8 cellular contexts compared by ENCODE assay signal in genomic region chr20:10090588-10091166, GRCh38. TPM values are rescaled to one million over a fixed set of nuclear protein-coding genes. Genes with fewer than 3 reads are reported as not detected.
A peak's percentile ranks its signal among the peaks of the same experiment; 100 is the strongest.
DNase-seq lines count a peak whose midpoint lies in the region; ATAC-seq and TF ChIP-seq lines count a peak whose summit lies in the region.

No MANE protein-coding gene starts in this region.

- intact Hi-C loops in OCI-LY7 (cut with micrococcal nuclease; ENCODE audit: unreplicated experiment) = loop anchor here (1.0 to 2.0 kb wide), 3 partner anchors 56 to 473 kb away; partner anchors contain the start of gene ANKEF1
- intact Hi-C loops in mammary epithelial cell (cut with micrococcal nuclease) = loop anchor here (1.0 to 10.0 kb wide), 7 partner anchors 56 to 544 kb away; partner anchors contain the start of gene ANKEF1

- H3K4me1 ChIP-seq in OCI-LY7 (ENCODE audit: insufficient read depth, low read length, poor library complexity, severe bottlenecking) = no peaks in the 10 kb centered on the region
- H3K4me1 ChIP-seq in mammary epithelial cell (ENCODE audit: insufficient read depth, low read length) = peaks cover 23% of the 10 kb centered on the region

- H2AFZ ChIP-seq in OCI-LY7 (ENCODE audit: low read length) (no peak overlapping the region), mammary epithelial cell (ENCODE audit: low read depth, low read length) (no peak overlapping the region)

- H3K79me2 ChIP-seq in OCI-LY7 (ENCODE audit: insufficient read depth, low read depth, low read length) (no peaks in the 10 kb centered on the region), mammary epithelial cell (ENCODE audit: insufficient read depth, low read length) (no peaks in the 10 kb centered on the region)

- no peak overlapping the region for H3K4me2 ChIP-seq in OCI-LY7 (ENCODE audit: low read length)
- H3K4me2 ChIP-seq in mammary epithelial cell (ENCODE audit: insufficient read depth, low read depth, low read length) = no peak overlapping the region

- no peaks in the 10 kb centered on the region for H3K27me3 ChIP-seq in mammary epithelial cell (ENCODE audit: insufficient read depth, low read length)

- CTCF ChIA-PET in OCI-LY7 (lab: Charles Lee; ENCODE audit: unreplicated experiment) (interaction anchor here (1.2 to 1.3 kb wide), 2 partner anchors 112 to 114 kb away, joined by 3 read pairs; no protein-coding TSS in a partner anchor), mammary epithelial cell (lab: Charles Lee; ENCODE audit: low non-redundant PET) (interaction anchor here (0.6 to 1.5 kb wide), 7 partner anchors 12 to 649 kb away, joined by 3 to 35 read pairs (median 4); no protein-coding TSS in a partner anchor)

- TF ChIP-seq CTCF in OCI-LY7 (conservative IDR thresholded peaks at IDR 0.05; ENCODE audit: low read length) (peak; percentile 82), mammary epithelial cell (conservative IDR thresholded peaks at IDR 0.05 in 1 of 2, IDR thresholded peaks at IDR 0.05 in 1 of 2; ENCODE audit: extremely low read depth in 1 of 2, insufficient read depth in 1 of 2, low read depth in 1 of 2, low read length in 2 of 2) (peak; percentile 76 to 91)

- BruUV-seq in OCI-LY7 (replicated peaks; lab: Mats Ljungman, UMichigan) (no TSS peak), mammary epithelial cell (replicated peaks; lab: Mats Ljungman, UMichigan) (no TSS peak)

- ATAC-seq in GM19351 (IDR thresholded peaks at IDR 0.05; ENCODE audit: unreplicated experiment) = peak; percentile 89
- peak; percentile 59 for ATAC-seq in stimulated activated naive CD8-positive, alpha-beta T cell treated with anti-CD3 and anti-CD28 coated beads, Interleukin-15, Interleukin-2, amounts not matched to agents 100 U/mL and 50 U/mL, for 24 hours
- no peak for ATAC-seq in GM21717 (IDR thresholded peaks at IDR 0.05; ENCODE audit: unreplicated experiment)

- 29% methylated on average over 2 of the region's 2 CpGs for WGBS in mammary epithelial cell (ENCODE audit: low coverage, missing lambda C conversion rate)

- H3K9me3 ChIP-seq in OCI-LY7 (ENCODE audit: low read length) (no peaks in the 10 kb centered on the region), mammary epithelial cell (replicated peaks; ENCODE audit: insufficient read depth, low read length) (no peaks in the 10 kb centered on the region)

- TF ChIP-seq RAD21 in Ishikawa (IDR thresholded peaks at IDR 0.05; ENCODE audit: low read depth) = peak; percentile 70

- H3K9me2 ChIP-seq in OCI-LY7 (ENCODE audit: insufficient read depth, low read length) = no peaks in the 10 kb centered on the region

- no peak for TF ChIP-seq EP300 in Ishikawa (IDR thresholded peaks at IDR 0.05; ENCODE audit: borderline replicate concordance)

- in situ Hi-C loops in mammary epithelial cell (cut with MboI; ENCODE audit: low sequenced_read_pairs in 2 of 2) = loop anchor here (5.0 to 25.0 kb wide), 4 partner anchors 113 to 347 kb away; partner anchors contain the start of genes MKKS (in 1 of the 2) and SLX4IP (in 1 of the 2)

- no peak overlapping the region for H3K27ac ChIP-seq in OCI-LY7 (ENCODE audit: low read depth, low read length, poor library complexity, severe bottlenecking)
- no peak overlapping the region for H3K27ac ChIP-seq in mammary epithelial cell (ENCODE audit: insufficient read depth, low read depth, low read length)

- no peak overlapping the region for H3K4me3 ChIP-seq in OCI-LY7 (ENCODE audit: low read depth, low read length, poor library complexity, severe bottlenecking)
- H3K4me3 ChIP-seq in mammary epithelial cell (replicated peaks in 1 of 3; ENCODE audit: insufficient read depth in 1 of 3, low read depth in 2 of 3, low read length in 3 of 3) = no peak overlapping the region

- dilution Hi-C loops in mammary epithelial cell (cut with HindIII; ENCODE audit: low sequenced_read_pairs) = loop anchor here (5.0 kb wide), 1 partner anchor 43 kb away; no protein-coding TSS in a partner anchor

- H4K20me1 ChIP-seq in OCI-LY7 (ENCODE audit: insufficient read depth, low read length) (no peaks in the 10 kb centered on the region), mammary epithelial cell (ENCODE audit: insufficient read depth, low read length) (no peaks in the 10 kb centered on the region)

- no peaks in the 10 kb centered on the region for H3K36me3 ChIP-seq in OCI-LY7 (ENCODE audit: insufficient read depth, low read length)
- H3K36me3 ChIP-seq in mammary epithelial cell (ENCODE audit: insufficient read depth, low read length) = no peaks in the 10 kb centered on the region

- DNase-seq in D341Med (ENCODE audit: low spot score) (peak; percentile 73), OCI-LY7 (ENCODE audit: low spot score) (peak; percentile 49), mammary epithelial cell (peak; percentile 58), kidney glomerular epithelial cell (lab: John Stamatoyannopoulos, UW) (peak; percentile 53)
- peak; percentile 10 for DNase-seq in stimulated activated naive CD8-positive, alpha-beta T cell treated with anti-CD3 and anti-CD28 coated beads, Interleukin-15, Interleukin-2, amounts not matched to agents 100 U/mL and 50 U/mL, for 24 hours

- no peak overlapping the region for H3K9ac ChIP-seq in mammary epithelial cell (ENCODE audit: insufficient read depth, low read length)

- POLR2A ChIA-PET in OCI-LY7 (lab: Charles Lee) = interaction anchor here (1.2 kb wide), 1 partner anchor 112 kb away, joined by 3 read pairs; no protein-coding TSS in a partner anchor

TF ChIP-seq in Ishikawa, 13 proteins besides CTCF, POLR2A, EP300 and RAD21:
- no peak for TF ChIP-seq CREB1 (IDR thresholded peaks at IDR 0.05; ENCODE audit: low read depth)
- TF ChIP-seq MAX (IDR thresholded peaks at IDR 0.05) = no peak
- TF ChIP-seq FOXM1 (IDR thresholded peaks at IDR 0.05; ENCODE audit: borderline replicate concordance, low read depth) = no peak
- TF ChIP-seq TAF1 (IDR thresholded peaks at IDR 0.05; ENCODE audit: low read depth) = no peak
- TF ChIP-seq YY1 (IDR thresholded peaks at IDR 0.05; ENCODE audit: low read depth) = no peak
- no peak for TF ChIP-seq TCF12 (IDR thresholded peaks at IDR 0.05; ENCODE audit: low read depth)
- no peak for TF ChIP-seq ZBTB7A (IDR thresholded peaks at IDR 0.05; ENCODE audit: low read depth)
- TF ChIP-seq, protein P1, sequence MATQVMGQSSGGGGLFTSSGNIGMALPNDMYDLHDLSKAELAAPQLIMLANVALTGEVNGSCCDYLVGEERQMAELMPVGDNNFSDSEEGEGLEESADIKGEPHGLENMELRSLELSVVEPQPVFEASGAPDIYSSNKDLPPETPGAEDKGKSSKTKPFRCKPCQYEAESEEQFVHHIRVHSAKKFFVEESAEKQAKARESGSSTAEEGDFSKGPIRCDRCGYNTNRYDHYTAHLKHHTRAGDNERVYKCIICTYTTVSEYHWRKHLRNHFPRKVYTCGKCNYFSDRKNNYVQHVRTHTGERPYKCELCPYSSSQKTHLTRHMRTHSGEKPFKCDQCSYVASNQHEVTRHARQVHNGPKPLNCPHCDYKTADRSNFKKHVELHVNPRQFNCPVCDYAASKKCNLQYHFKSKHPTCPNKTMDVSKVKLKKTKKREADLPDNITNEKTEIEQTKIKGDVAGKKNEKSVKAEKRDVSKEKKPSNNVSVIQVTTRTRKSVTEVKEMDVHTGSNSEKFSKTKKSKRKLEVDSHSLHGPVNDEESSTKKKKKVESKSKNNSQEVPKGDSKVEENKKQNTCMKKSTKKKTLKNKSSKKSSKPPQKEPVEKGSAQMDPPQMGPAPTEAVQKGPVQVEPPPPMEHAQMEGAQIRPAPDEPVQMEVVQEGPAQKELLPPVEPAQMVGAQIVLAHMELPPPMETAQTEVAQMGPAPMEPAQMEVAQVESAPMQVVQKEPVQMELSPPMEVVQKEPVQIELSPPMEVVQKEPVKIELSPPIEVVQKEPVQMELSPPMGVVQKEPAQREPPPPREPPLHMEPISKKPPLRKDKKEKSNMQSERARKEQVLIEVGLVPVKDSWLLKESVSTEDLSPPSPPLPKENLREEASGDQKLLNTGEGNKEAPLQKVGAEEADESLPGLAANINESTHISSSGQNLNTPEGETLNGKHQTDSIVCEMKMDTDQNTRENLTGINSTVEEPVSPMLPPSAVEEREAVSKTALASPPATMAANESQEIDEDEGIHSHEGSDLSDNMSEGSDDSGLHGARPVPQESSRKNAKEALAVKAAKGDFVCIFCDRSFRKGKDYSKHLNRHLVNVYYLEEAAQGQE (IDR thresholded peaks at IDR 0.05; ENCODE audit: low read depth) = no peak
- TF ChIP-seq NFIC (IDR thresholded peaks at IDR 0.05) = no peak
- TF ChIP-seq EGR1 (IDR thresholded peaks at IDR 0.05) = no peak
- TF ChIP-seq, protein P2, sequence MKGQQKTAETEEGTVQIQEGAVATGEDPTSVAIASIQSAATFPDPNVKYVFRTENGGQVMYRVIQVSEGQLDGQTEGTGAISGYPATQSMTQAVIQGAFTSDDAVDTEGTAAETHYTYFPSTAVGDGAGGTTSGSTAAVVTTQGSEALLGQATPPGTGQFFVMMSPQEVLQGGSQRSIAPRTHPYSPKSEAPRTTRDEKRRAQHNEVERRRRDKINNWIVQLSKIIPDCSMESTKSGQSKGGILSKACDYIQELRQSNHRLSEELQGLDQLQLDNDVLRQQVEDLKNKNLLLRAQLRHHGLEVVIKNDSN (IDR thresholded peaks at IDR 0.05) = no peak
- TF ChIP-seq TEAD4 (IDR thresholded peaks at IDR 0.05) = no peak
- no peak for TF ChIP-seq CEBPB (IDR thresholded peaks at IDR 0.05)
TF ChIP-seq in Ishikawa: peak in this region for 0.

RNA-seq across cellular contexts. Expression of gene ANKEF1, which starts 55.9 kb away (rescaled TPM):
- 1.1 and 2.0 TPM in 2 replicates for total RNA-seq in OCI-LY7 (2014; rRNA removed; shearing (Covaris generic))
- total RNA-seq in OCI-LY7 (2022) = 4.7 and 6.4 TPM in 2 replicates
- total RNA-seq in mammary epithelial cell = 1 to 10 TPM; 4.8 to 7.2 TPM
- 4.4 TPM for polyA plus RNA-seq in mammary epithelial cell
- 3.4 TPM for polyA minus RNA-seq in mammary epithelial cell

Comparison
In these comparisons a context has a peak if more than half of its experiments do, and no peak if none do; other contexts are left out.
1. DNase-seq: peak in every context shown above with its lines; median percentile 73 in D341Med; 58 in mammary epithelial cell; 53 in kidney glomerular epithelial cell; 49 in OCI-LY7; 10 in stimulated activated naive CD8-positive, alpha-beta T cell treated with anti-CD3 and anti-CD28 coated beads, Interleukin-15, Interleukin-2, amounts not matched to agents 100 U/mL and 50 U/mL, for 24 hours.